ENCODE assay signal across 14 cellular contexts in genomic region chr7:149764481-149765398, GRCh38. TPM values are rescaled to one million over a fixed set of nuclear protein-coding genes. Genes with fewer than 3 reads are reported as not detected.
DNase-seq lines count a peak whose midpoint lies in the region; ATAC-seq and TF ChIP-seq lines count a peak whose summit lies in the region.
"Had no signal": no experiment of that assay in that cellular context is flagged by ENCODE, and none has a peak within 500 bp of the region (broad histone marks: within the 10 kb centered on the region; RNA-seq: fewer than 3 reads in every experiment).

No MANE protein-coding gene starts in this region.

- ATAC-seq in foreskin keratinocyte: peak; percentile 76
- ATAC-seq in mucosa of descending colon: peak; percentile 66
- ATAC-seq in GM18873 (IDR thresholded peaks at IDR 0.05; ENCODE audit: low FRiP score, unreplicated experiment): no peak
- no peak for ATAC-seq in GM18909 (IDR thresholded peaks at IDR 0.05; ENCODE audit: poor library complexity, unreplicated experiment)

- no peak for TF ChIP-seq CTCF in RWPE1 (conservative IDR thresholded peaks at IDR 0.05; ENCODE audit: low read depth)
- TF ChIP-seq CTCF in foreskin keratinocyte (conservative IDR thresholded peaks at IDR 0.05): peak; percentile 46
- TF ChIP-seq CTCF in mucosa of descending colon (IDR thresholded peaks at IDR 0.05): no peak

- POLR2A ChIA-PET in RWPE1 (lab: Yijun Ruan, JAX; ENCODE audit: low non-redundant PET): no interaction called here

- DNase-seq in D341Med (ENCODE audit: low spot score) (peak; percentile 88), RWPE1 (ENCODE audit: low spot score) (peak; percentile 15), foreskin keratinocyte (no peak), mucosa of descending colon (peak in 1 of 3 donors; percentile 20), KG1 (lab: John Stamatoyannopoulos, UW) (no peak)
- DNase-seq in effector CD8-positive, alpha-beta T cell (lab: John Stamatoyannopoulos, UW): no peak
- DNase-seq: activated naive CD4-positive, alpha-beta T cell treated with anti-CD3 and anti-CD28 coated beads, Interleukin-2, amount 10 ng/mL, durations not matched to agents 7 days and 5 days; NCI-H187 treated with DMSO at 0.1 percent for 48 hours; NCI-H774; WERI-Rb-1 had no signal

- intact Hi-C loops in mucosa of descending colon (cut with DNase I, micrococcal nuclease): no loop called here

- H3K36me3 ChIP-seq in mucosa of descending colon (ENCODE audit: low read depth): no peaks in the 10 kb centered on the region

- H3K27ac ChIP-seq in RWPE1: no peak overlapping the region
- no peak overlapping the region for H3K27ac ChIP-seq in foreskin keratinocyte
- H3K27ac ChIP-seq: KMS-11, parathyroid adenoma, WERI-Rb-1 had no signal

- peaks cover 80% of the 10 kb centered on the region for H3K27me3 ChIP-seq in foreskin keratinocyte

- H3K4me3 ChIP-seq in mucosa of descending colon: no peak overlapping the region

- H3K4me1 ChIP-seq in foreskin keratinocyte (no peaks in the 10 kb centered on the region), mucosa of descending colon (ENCODE audit: low read depth) (no peaks in the 10 kb centered on the region)
- H3K4me1 ChIP-seq: parathyroid adenoma had no signal

- CTCF ChIA-PET in RWPE1 (lab: Yijun Ruan, JAX): interaction anchor here (0.7 kb wide), 1 partner anchor 94 kb away, joined by 3 read pairs; no protein-coding TSS in a partner anchor

- H3K9me3 ChIP-seq in mucosa of descending colon: no peaks in the 10 kb centered on the region

RNA-seq across cellular contexts. Expression of gene ZNF467, which starts 8.6 kb away (rescaled TPM):
- total RNA-seq in foreskin keratinocyte (0.35 and 0.48 TPM in 2 replicates), mucosa of descending colon (10 to 100 TPM in 1 of 3 donors, 1 to 10 TPM in 2; 2.4 to 19.5 (median 5.1) TPM)
- 0.48 and 0.66 TPM in 2 replicates for polyA plus RNA-seq in foreskin keratinocyte

Comparison
In these comparisons a context has a peak if more than half of its experiments do, and no peak if none do; other contexts are left out.
1. DNase-seq: peak in D341Med (single experiment) and RWPE1 (single experiment); none in foreskin keratinocyte (0 of 2), KG1 (single experiment) and effector CD8-positive, alpha-beta T cell (single experiment).
2. ATAC-seq: peak in foreskin keratinocyte (single experiment) and mucosa of descending colon (single experiment); none in GM18873 (single experiment) and GM18909 (single experiment).